15 cellular contexts compared by ENCODE assay signal in the genomic region with DNA sequence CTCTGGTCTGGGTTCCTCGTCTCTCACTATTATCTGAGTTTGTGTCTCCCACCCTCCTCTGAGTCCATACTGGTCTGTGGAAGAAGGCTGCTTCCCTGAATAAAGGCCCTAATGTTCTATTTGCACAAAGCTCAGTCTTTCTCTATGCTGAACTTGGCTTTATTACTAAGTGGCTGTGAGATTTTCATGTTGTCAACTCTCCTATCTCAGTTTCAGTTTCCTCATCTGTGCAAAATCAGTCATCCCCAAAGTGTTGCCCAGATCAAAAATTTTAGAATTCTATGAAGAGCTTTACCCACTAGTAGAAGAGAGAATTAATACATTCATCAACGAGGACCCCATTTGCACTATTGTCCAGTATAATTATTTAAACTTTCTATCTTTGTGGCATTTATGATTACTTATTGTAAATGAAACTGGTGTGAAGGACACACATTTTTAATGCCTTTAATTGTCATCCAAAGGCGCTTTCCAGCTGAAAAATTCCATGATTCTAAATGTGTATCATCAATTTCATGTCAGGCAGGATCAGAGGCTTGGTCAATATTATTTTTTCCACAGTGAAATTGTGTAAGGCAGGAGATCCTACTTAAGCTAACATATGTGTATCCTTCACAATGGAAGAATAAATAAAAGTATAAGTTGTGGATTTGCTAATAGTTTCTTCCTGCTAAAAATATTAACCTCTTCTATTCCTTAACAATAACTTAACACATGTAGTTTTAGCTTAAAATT.
A peak's percentile ranks its signal among the peaks of the same experiment; 100 is the strongest.
DNase-seq lines count a peak whose midpoint lies in the region; ATAC-seq, FAIRE-seq and TF ChIP-seq lines count a peak whose summit lies in the region.
"Had no signal": no experiment of that assay in that cellular context is flagged by ENCODE, and none has a peak within 500 bp of the region (broad histone marks: within the 10 kb centered on the region; RNA-seq: fewer than 3 reads in every experiment).

No MANE protein-coding gene starts in this region.

- no peaks in the 10 kb centered on the region for H3K9me3 ChIP-seq in small intestine (ENCODE audit: control insufficient read depth, low read depth)
- H3K9me3 ChIP-seq: BLaER1 treated with 17β-estradiol and CSF1 and Interleukin-3, amounts not matched to agents 10 nM and 100 nM; colonic mucosa; pancreas had no signal

- ATAC-seq in GM19043 (IDR thresholded peaks at IDR 0.05; ENCODE audit: low read depth, unreplicated experiment), result peak; percentile 62
- ATAC-seq in HG02642 (IDR thresholded peaks at IDR 0.05; ENCODE audit: poor library complexity, unreplicated experiment), result peak; percentile 81
- peak; percentile 60 for ATAC-seq in HG03457 (IDR thresholded peaks at IDR 0.05; ENCODE audit: unreplicated experiment)

- DNase-seq in GM12891 (ENCODE audit: insufficient read length, low spot score) (no peak), small intestine (no peak), NCI-H1930 (lab: John Stamatoyannopoulos, UW) (no peak), NCI-H82 (lab: John Stamatoyannopoulos, UW) (no peak), iPS-NIHi11 (ENCODE audit: low spot score) (no peak)
- DNase-seq: activated effector memory CD4-positive, alpha-beta T cell treated with anti-CD3 and anti-CD28 coated beads, Interleukin-2, amount 50 U/mL, for 16 hours; colonic mucosa; NCI-H1436 treated with DMSO at 0.1 percent for 48 hours; pancreas; stimulated activated CD4-positive, alpha-beta T cell treated with anti-CD3 and anti-CD28 coated beads, Interleukin-4, amount 100 ng/mL, for 1 hour had no signal

- TF ChIP-seq POLR2A in GM12891 (IDR thresholded peaks at IDR 0.05; ENCODE audit: low read depth, low read length), result no peak

- H3K36me3 ChIP-seq in small intestine (ENCODE audit: control insufficient read depth in 2 of 2, insufficient read depth in 2 of 2, low read length in 2 of 2), result no peaks in the 10 kb centered on the region
- H3K36me3 ChIP-seq: BLaER1 treated with 17β-estradiol and CSF1 and Interleukin-3, amounts not matched to agents 10 nM and 100 nM; colonic mucosa; pancreas had no signal

- FAIRE-seq in GM12891 (lab: Jason Lieb, UNC), result peak; percentile 51
- FAIRE-seq in small intestine (lab: Jason Lieb, UNC), result no peak
- FAIRE-seq: pancreas had no signal

- H3K27me3 ChIP-seq in small intestine (ENCODE audit: control insufficient read depth in 2 of 2, insufficient read depth in 2 of 2, low read length in 2 of 2), result no peaks in the 10 kb centered on the region
- H3K27me3 ChIP-seq: BLaER1 treated with 17β-estradiol and CSF1 and Interleukin-3, amounts not matched to agents 10 nM and 100 nM; colonic mucosa; pancreas had no signal

- 77 to 82% (median 81%) methylated on average over 3 of the region's 3 CpGs for WGBS in small intestine, 3 donors

- H3K4me3 ChIP-seq in small intestine (ENCODE audit: low read depth in 1 of 2, low read length in 2 of 2), result no peak overlapping the region
- H3K4me3 ChIP-seq: BLaER1 treated with 17β-estradiol and CSF1 and Interleukin-3, amounts not matched to agents 10 nM and 100 nM; colonic mucosa; pancreas had no signal

- no peaks in the 10 kb centered on the region for H3K4me1 ChIP-seq in small intestine (ENCODE audit: control insufficient read depth in 2 of 2, insufficient read depth in 1 of 2, low read depth in 1 of 2, low read length in 1 of 2)
- H3K4me1 ChIP-seq: colonic mucosa had no signal

- H3K27ac ChIP-seq in small intestine (ENCODE audit: low read depth in 1 of 2, low read length in 1 of 2), result no peak overlapping the region
- H3K27ac ChIP-seq: BLaER1 treated with 17β-estradiol and CSF1 and Interleukin-3, amounts not matched to agents 10 nM and 100 nM; colonic mucosa; HL-60; pancreas had no signal

TF ChIP-seq in GM12891, 5 proteins besides CTCF, POLR2A, EP300 and RAD21:
- no peak for TF ChIP-seq POLR2AphosphoS5 (IDR thresholded peaks at IDR 0.05; ENCODE audit: low read depth, low read length)
- TF ChIP-seq PAX5 (IDR thresholded peaks at IDR 0.05; ENCODE audit: insufficient read depth, low read length, severe bottlenecking), result no peak
- TF ChIP-seq SPI1 (IDR thresholded peaks at IDR 0.05; ENCODE audit: low read depth, low read length), result no peak
- TF ChIP-seq POU2F2 (IDR thresholded peaks at IDR 0.05; ENCODE audit: low read depth, low read length), result no peak
- TF ChIP-seq TAF1 (IDR thresholded peaks at IDR 0.05; ENCODE audit: low read depth, low read length), result no peak
TF ChIP-seq in GM12891: peak in this region for 0.
